Comparison of ENCODE assay signal across 1 cellular context in the genomic region with DNA sequence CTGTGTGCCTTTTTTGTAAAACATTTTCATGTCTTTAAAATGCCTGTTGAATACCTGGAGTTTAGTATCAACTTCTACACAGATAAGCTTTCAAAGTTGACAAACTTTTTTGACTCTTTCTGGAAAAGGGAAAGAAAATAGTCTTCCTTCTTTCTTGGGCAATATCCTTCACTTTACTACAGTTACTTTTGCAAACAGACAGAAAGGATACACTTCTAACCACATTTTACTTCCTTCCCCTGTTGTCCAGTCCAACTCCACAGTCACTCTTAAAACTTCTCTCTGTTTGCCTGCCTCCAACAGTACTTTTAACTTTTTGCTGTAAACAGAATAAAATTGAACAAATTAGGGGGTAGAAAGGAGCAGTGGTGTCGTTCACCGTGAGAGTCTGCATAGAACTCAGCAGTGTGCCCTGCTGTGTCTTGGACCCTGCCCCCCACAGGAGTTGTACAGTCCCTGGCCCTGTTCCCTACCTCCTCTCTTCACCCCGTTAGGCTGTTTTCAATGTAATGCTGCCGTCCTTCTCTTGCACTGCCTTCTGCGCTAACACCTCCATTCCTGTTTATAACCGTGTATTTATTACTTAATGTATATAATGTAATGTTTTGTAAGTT.
TF ChIP-seq lines count a peak whose summit lies in the region.

No MANE protein-coding gene starts in this region.

TF ChIP-seq in IMR-90, 13 proteins besides CTCF, POLR2A, EP300 and RAD21 (continued from another document):
- no peak for TF ChIP-seq MXI1 (IDR thresholded peaks at IDR 0.05; ENCODE audit: borderline replicate concordance, low read depth, low read length)
TF ChIP-seq in IMR-90: peak in this region for 0.
